1 cellular context compared by ENCODE assay signal in genomic region chr2:203720922-203721672, GRCh38.
TF ChIP-seq lines count a peak whose summit lies in the region.

No MANE protein-coding gene starts in this region.

TF ChIP-seq in H1, 55 proteins besides CTCF, POLR2A, EP300 and RAD21:
- TF ChIP-seq TAF7 (optimal IDR thresholded peaks at IDR 0.05; ENCODE audit: borderline replicate concordance, low read depth, low read length) = no peak
- no peak for TF ChIP-seq BACH1 (IDR thresholded peaks at IDR 0.05; ENCODE audit: low read length)
- no peak for TF ChIP-seq ASH2L (IDR thresholded peaks at IDR 0.05; ENCODE audit: low read length)
- no peak for TF ChIP-seq TBP (IDR thresholded peaks at IDR 0.05; ENCODE audit: low read depth, low read length)
- no peak for TF ChIP-seq TEAD4 (IDR thresholded peaks at IDR 0.05; ENCODE audit: low read depth, low read length)
- TF ChIP-seq CBX5 (IDR thresholded peaks at IDR 0.05; ENCODE audit: low read depth, low read length) = no peak
- no peak for TF ChIP-seq POU5F1 (IDR thresholded peaks at IDR 0.05; ENCODE audit: low read depth, low read length)
- no peak for TF ChIP-seq EZH2 (IDR thresholded peaks at IDR 0.05; ENCODE audit: low read depth, low read length, severe bottlenecking)
- TF ChIP-seq FOSL1 (IDR thresholded peaks at IDR 0.05; ENCODE audit: insufficient read depth, low read depth, low read length) = no peak
- TF ChIP-seq CHD2 (IDR thresholded peaks at IDR 0.05; ENCODE audit: low read length) = no peak
- no peak for TF ChIP-seq USF2 (IDR thresholded peaks at IDR 0.05; ENCODE audit: low read length)
- TF ChIP-seq RFX5 (IDR thresholded peaks at IDR 0.05; ENCODE audit: borderline replicate concordance, low read depth, low read length) = no peak
- TF ChIP-seq CHD1 (IDR thresholded peaks at IDR 0.05; ENCODE audit: low read depth, low read length) = no peak
